In genomic region chr19:40776966-40777794, GRCh38 we compare ENCODE assay signal across 8 cellular contexts.
A peak's percentile ranks its signal among the peaks of the same experiment; 100 is the strongest.
DNase-seq lines count a peak whose midpoint lies in the region; ATAC-seq and TF ChIP-seq lines count a peak whose summit lies in the region.

No MANE protein-coding gene starts in this region.

- no peak for TF ChIP-seq CTCF in coronary artery (IDR thresholded peaks at IDR 0.05)

- peak overlapping the region; percentile 96 for H3K4me3 ChIP-seq in coronary artery

- DNase-seq in AG20443 (ENCODE audit: low spot score) = peak; percentile 88
- DNase-seq in GM19240 (ENCODE audit: insufficient read length, low spot score) = peak; percentile 58
- DNase-seq in NCI-H510A (lab: John Stamatoyannopoulos, UW) = peak; percentile 62
- DNase-seq in activated CD4-positive, alpha-beta T cell treated with anti-CD3 and anti-CD28 coated beads for 48 hours = peak; percentile 91
- DNase-seq in coronary artery (ENCODE audit: low spot score) = peak; percentile 93
- peak; percentile 97 for DNase-seq in left kidney (ENCODE audit: low read depth, low spot score)
- peak; percentile 83 to 89 for DNase-seq in stimulated activated CD4-positive, alpha-beta T cell treated with anti-CD3 and anti-CD28 coated beads, Interleukin-2, amount 100 ng/mL, for 24 hours

- H3K27ac ChIP-seq in coronary artery = peak overlapping the region; percentile 81 to 100

- ATAC-seq in HG03442 (IDR thresholded peaks at IDR 0.05; ENCODE audit: unreplicated experiment) = peak; percentile 51

Comparison
In these comparisons a context has a peak if more than half of its experiments do, and no peak if none do; other contexts are left out.
1. Peak in every context shown above with its lines: DNase-seq, ATAC-seq, H3K4me3 ChIP-seq and H3K27ac ChIP-seq.